In the genomic region with DNA sequence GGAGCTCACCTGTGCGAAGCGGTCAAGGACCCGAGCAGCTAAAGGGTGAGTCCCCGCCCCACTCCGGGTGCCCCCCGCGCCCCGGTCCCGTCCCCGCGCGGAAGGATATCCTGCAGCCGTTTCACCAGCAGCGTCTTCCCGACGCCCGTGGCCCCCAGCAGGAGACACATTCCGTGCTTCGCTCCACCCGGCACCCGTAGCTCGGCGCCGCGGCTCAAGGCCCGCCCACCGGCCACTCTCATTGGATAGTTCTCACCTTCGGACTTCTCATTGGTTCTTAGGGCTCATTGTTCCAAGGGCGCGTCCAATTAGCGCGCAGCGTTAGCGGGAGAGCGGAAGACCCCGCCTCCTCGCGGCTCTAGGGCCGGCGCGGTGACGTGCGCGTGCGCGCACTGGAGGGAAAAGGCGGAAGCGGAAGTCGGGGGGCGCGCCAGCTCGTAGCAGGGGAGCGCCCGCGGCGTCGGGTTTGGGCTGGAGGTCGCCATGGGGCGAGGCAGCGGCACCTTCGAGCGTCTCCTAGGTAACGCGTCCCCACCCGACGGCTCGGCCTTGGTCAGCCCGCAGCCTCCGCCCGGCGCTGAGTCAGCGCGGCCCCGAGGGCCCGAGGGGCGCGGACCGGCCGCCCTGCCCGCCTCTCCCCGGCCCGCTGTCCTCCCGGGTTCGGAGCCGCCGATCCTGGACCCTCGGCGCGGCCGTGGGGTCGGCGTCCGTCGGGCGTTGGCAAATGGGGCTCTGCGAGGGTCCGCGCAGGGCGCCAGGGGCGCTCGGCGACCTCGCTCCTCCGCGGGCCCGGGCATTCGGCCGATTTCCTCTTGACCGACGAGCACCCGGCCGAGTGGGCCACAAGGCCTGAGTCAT, we compare ENCODE assay signal across 8 cellular contexts. TPM values are rescaled to one million over a fixed set of nuclear protein-coding genes. Genes with fewer than 3 reads are reported as not detected.
DNase-seq lines count a peak whose midpoint lies in the region; ATAC-seq and TF ChIP-seq lines count a peak whose summit lies in the region.

A gene with protein sequence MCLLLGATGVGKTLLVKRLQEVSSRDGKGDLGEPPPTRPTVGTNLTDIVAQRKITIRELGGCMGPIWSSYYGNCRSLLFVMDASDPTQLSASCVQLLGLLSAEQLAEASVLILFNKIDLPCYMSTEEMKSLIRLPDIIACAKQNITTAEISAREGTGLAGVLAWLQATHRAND (minus strand): TSS at position 214 of the 858 bp plus-strand sequence. CDS start 44 bp downstream, at position 170.
Gene HGS, plus strand, starts transcription at position 428 of the 858 bp plus-strand sequence. Its CDS starts 56 bp downstream, at position 484.

- ATAC-seq in HG02759 (IDR thresholded peaks at IDR 0.05; ENCODE audit: unreplicated experiment) = peak; percentile 88

- DNase-seq in GM12864 (ENCODE audit: low read depth) = peak; percentile 93
- peak; percentile 99 to 100 (median 99) for DNase-seq in NCI-H1417 (lab: John Stamatoyannopoulos, UW)
- DNase-seq in SW 1271 (lab: John Stamatoyannopoulos, UW) = peak; percentile 96 to 97
- peak; percentile 93 for DNase-seq in activated naive CD8-positive, alpha-beta T cell treated with anti-CD3 and anti-CD28 coated beads, Interleukin-2, amount 50 U/mL, for 16 hours (ENCODE audit: low read depth, low spot score)
- peak; percentile 93 to 99 (median 97) for DNase-seq in head of caudate nucleus
- DNase-seq in osteocyte (ENCODE audit: extremely low spot score, unreplicated experiment) = peak; percentile 99

- no peaks in the 10 kb centered on the region for H3K27me3 Mint-ChIP-seq in osteocyte (ENCODE audit: unreplicated experiment)

- no peaks in the 10 kb centered on the region for H3K9me3 Mint-ChIP-seq in osteocyte (ENCODE audit: unreplicated experiment)

- H3K4me1 ChIP-seq in thymus (ENCODE audit: control insufficient read depth, insufficient read depth, low read length) = peaks cover 16% of the 10 kb centered on the region

- H3K27ac Mint-ChIP-seq in osteocyte (ENCODE audit: unreplicated experiment) = peak within 1 kb of the TSS; percentile 89

- peaks cover 22% of the 10 kb centered on the region for H3K36me3 Mint-ChIP-seq in osteocyte (ENCODE audit: unreplicated experiment)

- H3K4me1 Mint-ChIP-seq in osteocyte (ENCODE audit: unreplicated experiment) = peaks cover 33% of the 10 kb centered on the region

- WGBS in thymus = under 1% methylated on average over 112 of the region's 112 CpGs

- TF ChIP-seq CTCF in GM12864 (IDR thresholded peaks at IDR 0.05; ENCODE audit: low read depth, low read length, missing control alignments) = no peak
- no peak for TF ChIP-seq CTCF in osteocyte (IDR thresholded peaks at IDR 0.05)

- H3K27me3 ChIP-seq in thymus (ENCODE audit: control insufficient read depth, insufficient read depth) = no peaks in the 10 kb centered on the region

- peak within 1 kb of the TSS; percentile 66 for H3K4me3 ChIP-seq in GM12864 (ENCODE audit: low read depth, low read length)
- peak within 1 kb of the TSS; percentile 93 for H3K4me3 ChIP-seq in thymus (ENCODE audit: low read length)

- no peaks in the 10 kb centered on the region for H3K9me3 ChIP-seq in thymus (ENCODE audit: control insufficient read depth)

- peak within 1 kb of the TSS; percentile 83 for H3K27ac ChIP-seq in thymus (ENCODE audit: low read depth)

- H3K4me3 Mint-ChIP-seq in osteocyte (ENCODE audit: unreplicated experiment) = peak within 1 kb of the TSS; percentile 87

- intact Hi-C loops in head of caudate nucleus (cut with DNase I) = no loop called here

- peaks cover 36% of the 10 kb centered on the region for H3K36me3 ChIP-seq in thymus (ENCODE audit: control insufficient read depth, insufficient read depth)

RNA-seq across cellular contexts. Expression of the first gene that starts in this region (rescaled TPM):
- 41.7 and 46.3 TPM in 2 replicates for total RNA-seq in osteocyte
- polyA plus RNA-seq in thymus = 129 TPM

RNA-seq across cellular contexts. Expression of gene HGS, which starts in this region (rescaled TPM):
- total RNA-seq in osteocyte = 111 and 117 TPM in 2 replicates
- polyA plus RNA-seq in thymus = 157 TPM

Comparison
In these comparisons a context has a peak if more than half of its experiments do, and no peak if none do; other contexts are left out.
1. Peak in every context shown above with its lines: DNase-seq, ATAC-seq, H3K4me3 ChIP-seq and H3K27ac ChIP-seq.